Comparison of ENCODE assay signal across 19 cellular contexts in genomic region chr2:186531257-186531775, GRCh38. TPM values are rescaled to one million over a fixed set of nuclear protein-coding genes. Genes with fewer than 3 reads are reported as not detected.
DNase-seq lines count a peak whose midpoint lies in the region; ATAC-seq, FAIRE-seq and TF ChIP-seq lines count a peak whose summit lies in the region.
"Had no signal": no experiment of that assay in that cellular context is flagged by ENCODE, and none has a peak within 500 bp of the region (broad histone marks: within the 10 kb centered on the region; RNA-seq: fewer than 3 reads in every experiment).

No MANE protein-coding gene starts in this region.

- H3K27me3 ChIP-seq in cardiac muscle cell (no peaks in the 10 kb centered on the region), K562 (ENCODE audit: control insufficient read depth in 2 of 2, insufficient read depth in 2 of 2, low read length in 2 of 2) (no peaks in the 10 kb centered on the region)
- H3K27me3 ChIP-seq: BLaER1 treated with 17β-estradiol and CSF1 and Interleukin-3, amounts not matched to agents 10 nM and 100 nM had no signal

- FAIRE-seq in K562 (lab: Jason Lieb, UNC): no peak
- FAIRE-seq: GM12892, GM19239 had no signal

- H3K4me3 ChIP-seq in cardiac muscle cell (no peak overlapping the region), K562 (no peak overlapping the region), mesodermal cell (ENCODE audit: extremely low read depth, insufficient read depth, low read length, poor library complexity, severe bottlenecking) (no peak overlapping the region)
- H3K4me3 ChIP-seq: BLaER1 treated with 17β-estradiol and CSF1 and Interleukin-3, amounts not matched to agents 10 nM and 100 nM had no signal

- no peaks in the 10 kb centered on the region for H4K20me1 ChIP-seq in K562 (replicated peaks; ENCODE audit: control insufficient read depth, insufficient read depth, low read length)
- H4K20me1 ChIP-seq: BLaER1 treated with 17β-estradiol and CSF1 and Interleukin-3, amounts not matched to agents 10 nM and 100 nM had no signal

- no peaks in the 10 kb centered on the region for H3K36me3 ChIP-seq in cardiac muscle cell
- no peaks in the 10 kb centered on the region for H3K36me3 ChIP-seq in K562 (ENCODE audit: control insufficient read depth, insufficient read depth, low read length)
- no peaks in the 10 kb centered on the region for H3K36me3 ChIP-seq in mesodermal cell (ENCODE audit: control insufficient read depth, insufficient read depth, low read length)
- H3K36me3 ChIP-seq: BLaER1 treated with 17β-estradiol and CSF1 and Interleukin-3, amounts not matched to agents 10 nM and 100 nM had no signal

- H2AFZ ChIP-seq in K562 (ENCODE audit: low read depth, low read length): no peak overlapping the region

- H3K79me2 ChIP-seq in K562 (ENCODE audit: control insufficient read depth, insufficient read depth, low read length): no peaks in the 10 kb centered on the region

- POLR2A ChIA-PET in K562 (lab: Yijun Ruan, JAX): interaction anchor here (1.2 to 1.9 kb wide), 2 partner anchors 23 to 45 kb away, joined by 3 to 4 read pairs; partner anchors contain the start of gene ZC3H15

- CTCF ChIA-PET in K562 (lab: Yijun Ruan, JAX; ENCODE audit: low intra/inter-chr PET ratio): no interaction called here

- DNase-seq in cardiac muscle cell (ENCODE audit: low read depth in 1 of 2, low spot score in 1 of 2) (no peak), left ventricle myocardium superior (no peak), K562 (ENCODE audit: extremely low read depth in 1 of 4, low spot score in 3 of 4) (no peak), GM03348 (ENCODE audit: low spot score) (no peak), Ammon's horn (ENCODE audit: low spot score) (no peak)
- DNase-seq: 8988T; AML-193; Calu3; CD4-positive, CD25-positive, alpha-beta regulatory T cell; DMS 273 treated with DMSO at 0.1 percent for 48 hours; HCEC 1CT; HFFc6 had no signal

- peak overlapping the region; percentile 66 for H3K27ac ChIP-seq in cardiac muscle cell
- H3K27ac ChIP-seq in K562 (ENCODE audit: extremely low read depth, low read depth, low read length): no peak overlapping the region
- H3K27ac ChIP-seq in mesodermal cell (ENCODE audit: low read depth, low read length, severe bottlenecking): peak overlapping the region; percentile 48
- H3K27ac ChIP-seq: BLaER1 treated with 17β-estradiol and CSF1 and Interleukin-3, amounts not matched to agents 10 nM and 100 nM; HL-60 had no signal

- intact Hi-C loops in left ventricle myocardium superior (cut with micrococcal nuclease) (no loop called here), K562 (cut with micrococcal nuclease) (no loop called here)

- TF ChIP-seq POLR2A in K562 (conservative IDR thresholded peaks at IDR 0.05): no peak

- TF ChIP-seq CTCF in cardiac muscle cell (IDR thresholded peaks at IDR 0.05; ENCODE audit: low read depth, low read length) (no peak), K562 (IDR thresholded peaks at IDR 0.05 in 2 of 3, conservative IDR thresholded peaks at IDR 0.05 in 1 of 3; ENCODE audit: insufficient read depth in 2 of 3, low read depth in 1 of 3, low read length in 3 of 3) (no peak)

- no TSS peak for BruUV-seq in K562 (replicated peaks; lab: Mats Ljungman, UMichigan)

- H3K9me3 ChIP-seq in cardiac muscle cell (ENCODE audit: low read depth): no peaks in the 10 kb centered on the region
- no peaks in the 10 kb centered on the region for H3K9me3 ChIP-seq in K562 (replicated peaks; ENCODE audit: control insufficient read depth, insufficient read depth, low read depth, low read length)
- peaks cover 2% of the 10 kb centered on the region for H3K9me3 ChIP-seq in mesodermal cell (ENCODE audit: control insufficient read depth, low read length)

- H3K9me1 ChIP-seq in K562 (ENCODE audit: control insufficient read depth, insufficient read depth, low read length): no peaks in the 10 kb centered on the region

- ATAC-seq in left ventricle myocardium superior (no peak), K562 (no peak), HG03460 (IDR thresholded peaks at IDR 0.05; ENCODE audit: unreplicated experiment) (no peak), HG03025 (IDR thresholded peaks at IDR 0.05; ENCODE audit: low FRiP score, unreplicated experiment) (no peak)

- no peak for TF ChIP-seq RAD21 in K562 (CRISPR knock-in tag; conservative IDR thresholded peaks at IDR 0.05 in 1 of 2, IDR thresholded peaks at IDR 0.05 in 1 of 2)

- no peak overlapping the region for H3K9ac ChIP-seq in K562 (ENCODE audit: insufficient read depth in 1 of 2, low read depth in 2 of 2, low read length in 2 of 2)
- H3K9ac ChIP-seq: BLaER1 treated with 17β-estradiol and CSF1 and Interleukin-3, amounts not matched to agents 10 nM and 100 nM had no signal

- in situ Hi-C loops in K562 (cut with MboI): no loop called here

- H3K4me2 ChIP-seq in K562 (ENCODE audit: insufficient read depth, low read length): no peak overlapping the region
- H3K4me2 ChIP-seq: BLaER1 treated with 17β-estradiol and CSF1 and Interleukin-3, amounts not matched to agents 10 nM and 100 nM had no signal

- H3K4me1 ChIP-seq in cardiac muscle cell (ENCODE audit: low read depth) (peaks cover 9% of the 10 kb centered on the region), K562 (replicated peaks in 1 of 2; ENCODE audit: control insufficient read depth in 2 of 2, insufficient read depth in 2 of 2, low read length in 2 of 2) (peaks cover 3 to 7% of the 10 kb centered on the region in 2 experiments; a peak in 3 of 5 replicates), mesodermal cell (ENCODE audit: control insufficient read depth, insufficient read depth, low read length, poor library complexity, severe bottlenecking) (peaks cover 26% of the 10 kb centered on the region)
- H3K4me1 ChIP-seq: BLaER1 treated with 17β-estradiol and CSF1 and Interleukin-3, amounts not matched to agents 10 nM and 100 nM had no signal

- TF ChIP-seq EP300 in K562 (IDR thresholded peaks at IDR 0.05; ENCODE audit: low read length): no peak

TF ChIP-seq in K562, 482 proteins besides CTCF, POLR2A, EP300 and RAD21:
- TF ChIP-seq NFIC (IDR thresholded peaks at IDR 0.05): peak; percentile 51
- TF ChIP-seq KLF16 (IDR thresholded peaks at IDR 0.05): no peak

RNA-seq across cellular contexts. Expression of gene ZC3H15, which starts 45.3 kb away (rescaled TPM):
- total RNA-seq in cardiac muscle cell (30.2 and 50.8 TPM in 2 replicates), left ventricle myocardium superior (28.0 TPM), K562 (2014; rRNA removed) (121 and 156 TPM in 2 replicates), K562 (2014; rRNA removed; fragmentation: Illumina TruSeq; extraction: Trizol) (236 and 258 TPM in 2 replicates), K562 (2015; rRNA removed; fragmentation: Illumina TruSeq; extraction: Trizol) (196 and 209 TPM in 2 replicates), K562 (2021) (122 and 132 TPM in 2 replicates)
- polyA plus RNA-seq in cardiac muscle cell (72.4 and 92.2 TPM in 2 replicates), K562 (2011; rRNA removed) (145 and 211 TPM in 2 replicates), K562 (2014; fragmentation: Illumina TruSeq; extraction: Trizol) (227 and 286 TPM in 2 replicates), K562 (2014; fragmentation: Nextera tagmentation; extraction: Ambion mirVana) (100 to 1,000 TPM; 182 to 186 TPM), K562 (2014; rRNA removed) (182 and 189 TPM in 2 replicates)
- total RNA-seq in K562 (2011; cell fraction: chromatin; rRNA removed; ENCODE audit: low replicate concordance): 42.4 and 165 TPM in 2 replicates
- total RNA-seq in K562 (2011; cell fraction: nucleolus; rRNA removed): 17.0 and 27.1 TPM in 2 replicates
- 58.4 and 78.7 TPM in 2 replicates for total RNA-seq in K562 (2011; cell fraction: nucleoplasm; rRNA removed)
- 32.2 and 67.4 TPM in 2 replicates for polyA plus RNA-seq in K562 (2011; cell fraction: cytosol; rRNA removed)
- polyA plus RNA-seq in K562 (2011; cell fraction: nucleus; rRNA removed): 47.3 and 75.8 TPM in 2 replicates
- 104 and 142 TPM in 2 replicates for polyA plus RNA-seq in K562 (2012)
- polyA minus RNA-seq in K562 (2011; rRNA and poly(A)+ RNA removed): 224 and 232 TPM in 2 replicates
- polyA minus RNA-seq in K562 (2011; cell fraction: cytosol; rRNA and poly(A)+ RNA removed): 70.7 and 73.4 TPM in 2 replicates
- 34.3 and 68.2 TPM in 2 replicates for polyA minus RNA-seq in K562 (2011; cell fraction: nucleus; rRNA and poly(A)+ RNA removed)
- 65.1 TPM for polyA plus RNA-seq in mesodermal cell (2013, experiment 1 of 2)
- 73.7 TPM for polyA plus RNA-seq in mesodermal cell (2013, experiment 2 of 2)

RNA-seq across cellular contexts. Expression of gene ITGAV, which starts 58.5 kb away (rescaled TPM):
- 91.6 and 99.8 TPM in 2 replicates for total RNA-seq in cardiac muscle cell
- 39.4 and 44.4 TPM in 2 replicates for polyA plus RNA-seq in cardiac muscle cell
- 143 TPM for total RNA-seq in left ventricle myocardium superior
- 44.5 and 102 TPM in 2 replicates for total RNA-seq in K562 (2011; cell fraction: chromatin; rRNA removed; ENCODE audit: low replicate concordance)
- 19.5 and 40.0 TPM in 2 replicates for total RNA-seq in K562 (2011; cell fraction: nucleolus; rRNA removed)
- 34.2 and 43.0 TPM in 2 replicates for total RNA-seq in K562 (2011; cell fraction: nucleoplasm; rRNA removed)
- 10.4 and 10.7 TPM in 2 replicates for total RNA-seq in K562 (2014; rRNA removed)
- 17.6 and 18.4 TPM in 2 replicates for total RNA-seq in K562 (2014; rRNA removed; fragmentation: Illumina TruSeq; extraction: Trizol)
- 16.2 and 16.5 TPM in 2 replicates for total RNA-seq in K562 (2015; rRNA removed; fragmentation: Illumina TruSeq; extraction: Trizol)
- 15.5 and 17.7 TPM in 2 replicates for total RNA-seq in K562 (2021)
- 16.2 and 16.3 TPM in 2 replicates for polyA plus RNA-seq in K562 (2011; rRNA removed)
- polyA plus RNA-seq in K562 (2011; cell fraction: cytosol; rRNA removed): 3.6 and 7.9 TPM in 2 replicates
- polyA plus RNA-seq in K562 (2011; cell fraction: nucleus; rRNA removed): 29.1 and 37.9 TPM in 2 replicates
- polyA plus RNA-seq in K562 (2012): 8.4 and 15.6 TPM in 2 replicates
- 8.5 and 10.3 TPM in 2 replicates for polyA plus RNA-seq in K562 (2014; fragmentation: Illumina TruSeq; extraction: Trizol)
- polyA plus RNA-seq in K562 (2014; fragmentation: Nextera tagmentation; extraction: Ambion mirVana): 1 to 10 TPM; 3.7 to 4.6 TPM
- polyA plus RNA-seq in K562 (2014; rRNA removed): 7.4 and 8.8 TPM in 2 replicates
- polyA minus RNA-seq in K562 (2011; rRNA and poly(A)+ RNA removed): 32.1 and 40.9 TPM in 2 replicates
- 16.9 and 21.9 TPM in 2 replicates for polyA minus RNA-seq in K562 (2011; cell fraction: cytosol; rRNA and poly(A)+ RNA removed)
- 25.4 and 40.0 TPM in 2 replicates for polyA minus RNA-seq in K562 (2011; cell fraction: nucleus; rRNA and poly(A)+ RNA removed)
- 473 TPM for polyA plus RNA-seq in mesodermal cell (2013, experiment 1 of 2)
- polyA plus RNA-seq in mesodermal cell (2013, experiment 2 of 2): 410 TPM
